19 cellular contexts compared by ENCODE assay signal in genomic region chr1:109725510-109725909, GRCh38. TPM values are rescaled to one million over a fixed set of nuclear protein-coding genes. Genes with fewer than 3 reads are reported as not detected.
DNase-seq lines count a peak whose midpoint lies in the region; ATAC-seq and TF ChIP-seq lines count a peak whose summit lies in the region.
"Had no signal": no experiment of that assay in that cellular context is flagged by ENCODE, and none has a peak within 500 bp of the region (broad histone marks: within the 10 kb centered on the region; RNA-seq: fewer than 3 reads in every experiment).

No MANE protein-coding gene starts in this region.

- no peak overlapping the region for H3K14ac ChIP-seq in neuronal stem cell (ENCODE audit: low read length)

- no peak overlapping the region for H4K91ac ChIP-seq in neuronal stem cell (ENCODE audit: low read depth, low read length, poor library complexity)

- H3K79me1 ChIP-seq in neuronal stem cell (ENCODE audit: low read depth, low read length) = no peaks in the 10 kb centered on the region

- no peak overlapping the region for H3K23ac ChIP-seq in neuronal stem cell (ENCODE audit: low read depth, low read length, poor library complexity)

- peaks cover 0 to 16% (median 0%) of the 10 kb centered on the region in 3 experiments for H3K27me3 ChIP-seq in neuronal stem cell (ENCODE audit: control insufficient read depth in 3 of 3, insufficient read depth in 3 of 3, low read depth in 1 of 3, low read length in 3 of 3)

- no peak overlapping the region for H3K18ac ChIP-seq in neuronal stem cell (ENCODE audit: low read length)

- H2BK15ac ChIP-seq in neuronal stem cell (ENCODE audit: low read length) = no peak overlapping the region

- H3K4me3 ChIP-seq in LNCaP clone FGC (ENCODE audit: low read depth, low read length) = no peak overlapping the region
- H3K4me3 ChIP-seq in neuronal stem cell (ENCODE audit: low read length in 2 of 2) = no peak overlapping the region

- DNase-seq in LNCaP clone FGC (ENCODE audit: low read depth) = peak; percentile 17
- DNase-seq in neuronal stem cell (ENCODE audit: low spot score) = no peak
- no peak for DNase-seq in activated gamma-delta T cell treated with Interleukin-2 at 50 U/mL for 16 hours
- no peak for DNase-seq in SW480 (ENCODE audit: low spot score)
- DNase-seq: AML-193, DMS79 treated with DMSO at 0.1 percent for 48 hours, H7, KG1, MV-4-11, NCI-H1694 treated with DMSO at 0.1 percent for 48 hours, NCI-H2227 treated with DMSO at 0.1 percent for 48 hours, NCI-H524, NCI-H82, OCI-M1, RPMI8226, SHP77 treated with DMSO at 0.1 percent for 48 hours had no signal

- peaks cover 0 to 3% of the 10 kb centered on the region in 2 donors for H3K4me1 ChIP-seq in neuronal stem cell (ENCODE audit: control insufficient read depth in 2 of 2, insufficient read depth in 1 of 2, low read depth in 1 of 2, low read length in 2 of 2)

- H2BK5ac ChIP-seq in neuronal stem cell (ENCODE audit: low read length) = no peak overlapping the region

- no peak overlapping the region for H2AK5ac ChIP-seq in neuronal stem cell (ENCODE audit: low read depth, low read length)

- H3K27ac ChIP-seq in cingulate gyrus (ENCODE audit: low read depth, low read length) (peak overlapping the region; percentile 54), neuronal stem cell (replicated peaks; ENCODE audit: low read length) (no peak overlapping the region)
- H3K27ac ChIP-seq: C4-2B had no signal

- H3K9ac ChIP-seq in neuronal stem cell (ENCODE audit: low read depth, low read length, poor library complexity) = no peak overlapping the region

- no peak overlapping the region for H3K4ac ChIP-seq in neuronal stem cell (ENCODE audit: low read length)

- no peak overlapping the region for H2BK12ac ChIP-seq in neuronal stem cell (ENCODE audit: low read length)

- WGBS in neuronal stem cell (ENCODE audit: extremely low coverage in 2 of 2, insufficient read length in 2 of 2, insufficient replicate concordance in 1 of 2), 2 donors = no CpG with 5 or more reads among the region's 4 CpGs

- TF ChIP-seq CTCF in LNCaP clone FGC (IDR thresholded peaks at IDR 0.05; ENCODE audit: control insufficient read depth, extremely low read depth, insufficient read depth) = no peak

- H3K4me2 ChIP-seq in neuronal stem cell (ENCODE audit: insufficient read depth, low read length, poor library complexity, severe bottlenecking) = no peak overlapping the region

- no peaks in the 10 kb centered on the region for H3K36me3 ChIP-seq in neuronal stem cell (replicated peaks in 1 of 2; ENCODE audit: control insufficient read depth in 2 of 2, insufficient read depth in 2 of 2, low read length in 2 of 2)

- ATAC-seq in GM21423 (IDR thresholded peaks at IDR 0.05; ENCODE audit: unreplicated experiment) = no peak

- no peak overlapping the region for H2BK120ac ChIP-seq in neuronal stem cell (ENCODE audit: low read depth, low read length)

- peak overlapping the region; percentile 57 for H2AFZ ChIP-seq in neuronal stem cell (ENCODE audit: low read length)

- H4K8ac ChIP-seq in neuronal stem cell (ENCODE audit: low read depth, low read length) = no peak overlapping the region

- H3K9me3 ChIP-seq in neuronal stem cell (replicated peaks in 1 of 2; ENCODE audit: control insufficient read depth in 2 of 2, insufficient read depth in 1 of 2, low read depth in 1 of 2, low read length in 2 of 2) = peaks cover 4 to 9% of the 10 kb centered on the region in 2 donors

RNA-seq across cellular contexts. Expression of gene GSTM5, which starts 13.5 kb away (rescaled TPM):
- polyA plus RNA-seq in neuronal stem cell (2013, experiment 1 of 2) = 0.67 TPM
- 0.72 TPM for polyA plus RNA-seq in neuronal stem cell (2013, experiment 2 of 2)

RNA-seq across cellular contexts. Expression of gene GSTM3, which starts 15.3 kb away (rescaled TPM):
- polyA plus RNA-seq in neuronal stem cell (2013, experiment 1 of 2) = 29.3 TPM
- polyA plus RNA-seq in neuronal stem cell (2013, experiment 2 of 2) = 29.7 TPM

RNA-seq across cellular contexts. Expression of gene GSTM1, which starts 37.9 kb away (rescaled TPM):
- 54.3 TPM for polyA plus RNA-seq in neuronal stem cell (2013, experiment 1 of 2)
- 55.1 TPM for polyA plus RNA-seq in neuronal stem cell (2013, experiment 2 of 2)

RNA-seq across cellular contexts. Expression of gene EPS8L3, which starts 38.2 kb away (rescaled TPM):
- polyA plus RNA-seq in neuronal stem cell (2013, experiment 1 of 2) = not detected
- polyA plus RNA-seq in neuronal stem cell (2013, experiment 2 of 2) = 0.03 TPM

RNA-seq across cellular contexts. Expression of gene GSTM2, which starts 57.7 kb away (rescaled TPM):
- polyA plus RNA-seq in neuronal stem cell (2013, experiment 1 of 2) = 54.2 TPM
- polyA plus RNA-seq in neuronal stem cell (2013, experiment 2 of 2) = 51.8 TPM
